21 cellular contexts compared by ENCODE assay signal in genomic region chr7:66667023-66667728, GRCh38.
"Had no signal": no experiment of that assay in that cellular context is flagged by ENCODE, and none has a peak within 500 bp of the region (broad histone marks: within the 10 kb centered on the region; RNA-seq: fewer than 3 reads in every experiment).

No MANE protein-coding gene starts in this region.

- DNase-seq: activated CD4-positive, alpha-beta T cell treated with anti-CD3 and anti-CD28 coated beads for 4 hours; activated CD4-positive, alpha-beta T cell treated with anti-CD3 and anti-CD28 coated beads, Interleukin-2, amount 50 U/mL, for 4 hours; activated CD8-positive, alpha-beta memory T cell treated with anti-CD3 and anti-CD28 coated beads for 24 hours; activated effector memory CD4-positive, alpha-beta T cell treated with anti-CD3 and anti-CD28 coated beads, Interleukin-2, amount 50 U/mL, for 16 hours; activated naive CD4-positive, alpha-beta T cell treated with anti-CD3 and anti-CD28 coated beads, Interleukin-2, amount 10 ng/mL, durations not matched to agents 7 days and 5 days; amniotic stem cell; effector memory CD4-positive, alpha-beta T cell; immature natural killer cell; left lung; lower lobe of right lung; mesenchymal stem cell; naive thymus-derived CD8-positive, alpha-beta T cell; occipital lobe; right cardiac atrium; stimulated activated naive CD4-positive, alpha-beta T cell treated with Interleukin-2 at 50 U/mL for 16 hours; T-helper 2 cell; trophoblast cell had no signal

- H3K9me3 ChIP-seq: breast epithelium, left lung, lower lobe of right lung, thoracic aorta had no signal

- H3K4me1 ChIP-seq: breast epithelium, left lung, lower lobe of right lung had no signal

- H2AFZ ChIP-seq: hepatocyte had no signal

- H3K4me2 ChIP-seq: hepatocyte had no signal

- H3K36me3 ChIP-seq: breast epithelium, lower lobe of right lung, thoracic aorta had no signal

- H3K27ac ChIP-seq: breast epithelium, hepatocyte, left lung, lower lobe of right lung, thoracic aorta, VCaP had no signal

- H3K27me3 ChIP-seq: breast epithelium, hepatocyte, left lung had no signal

- ATAC-seq: left lung; lower lobe of right lung; naive thymus-derived CD8-positive, alpha-beta T cell had no signal

- H3K4me3 ChIP-seq: breast epithelium, hepatocyte, left lung, lower lobe of right lung, thoracic aorta had no signal
